ENCODE assay signal across 8 cellular contexts in genomic region chr14:100108042-100108825, GRCh38. TPM values are rescaled to one million over a fixed set of nuclear protein-coding genes. Genes with fewer than 3 reads are reported as not detected.
DNase-seq lines count a peak whose midpoint lies in the region; ATAC-seq and TF ChIP-seq lines count a peak whose summit lies in the region.

No MANE protein-coding gene starts in this region.

- no peaks in the 10 kb centered on the region for H3K36me3 ChIP-seq in smooth muscle cell (ENCODE audit: low read depth)

- ATAC-seq in HG02610 (IDR thresholded peaks at IDR 0.05; ENCODE audit: unreplicated experiment) (peak; percentile 65), HG03097 (IDR thresholded peaks at IDR 0.05; ENCODE audit: low FRiP score, unreplicated experiment) (no peak)

- no peaks in the 10 kb centered on the region for H3K27me3 ChIP-seq in smooth muscle cell (ENCODE audit: low read depth)

- H3F3A ChIP-seq in smooth muscle cell (ENCODE audit: low read depth) = no peaks in the 10 kb centered on the region

- no peak overlapping the region for H3K4me3 ChIP-seq in smooth muscle cell

- H3K9ac ChIP-seq in smooth muscle cell (ENCODE audit: low read depth) = no peak overlapping the region

- H3K9me3 ChIP-seq in smooth muscle cell (replicated peaks; ENCODE audit: low read depth) = no peaks in the 10 kb centered on the region

- peak overlapping the region; percentile 27 for H3K27ac ChIP-seq in smooth muscle cell (ENCODE audit: low read depth)

- H3K4me2 ChIP-seq in smooth muscle cell = peak overlapping the region; percentile 0

- peak; percentile 49 to 78 (median 78) for DNase-seq in NCI-H1417 (lab: John Stamatoyannopoulos, UW)
- DNase-seq in T1000 (lab: John Stamatoyannopoulos, UW) = peak; percentile 39
- peak in 47 of 58 donors; percentile 17 to 84 (median 62) for DNase-seq in anterior cingulate cortex (lab: John Stamatoyannopoulos, UW)
- DNase-seq in hypothalamus (lab: John Stamatoyannopoulos, UW) = peak in 48 of 51 donors; percentile 35 to 86 (median 62)
- DNase-seq in smooth muscle cell (lab: John Stamatoyannopoulos, UW; ENCODE audit: unreplicated experiment) = peak; percentile 51

- peak; percentile 11 for TF ChIP-seq CTCF in GM12801 (IDR thresholded peaks at IDR 0.05; ENCODE audit: extremely low read depth, insufficient read length)
- TF ChIP-seq CTCF in smooth muscle cell (IDR thresholded peaks at IDR 0.05; ENCODE audit: borderline replicate concordance, insufficient read depth, poor library complexity, severe bottlenecking) = peak; percentile 92

- peaks cover 7% of the 10 kb centered on the region for H3K4me1 ChIP-seq in smooth muscle cell (ENCODE audit: low read depth)

- no peak overlapping the region for H2AFZ ChIP-seq in smooth muscle cell (ENCODE audit: low read depth)

- H4K20me1 ChIP-seq in smooth muscle cell (ENCODE audit: low read depth) = no peaks in the 10 kb centered on the region

- 49% methylated on average over 13 of the region's 13 CpGs for WGBS in smooth muscle cell (ENCODE audit: low lambda C conversion rate)

- H3K79me2 ChIP-seq in smooth muscle cell (ENCODE audit: low read depth) = no peaks in the 10 kb centered on the region

RNA-seq across cellular contexts. Expression of gene EVL, which starts 43.0 kb away (rescaled TPM):
- 19.5 and 22.0 TPM in 2 replicates for total RNA-seq in smooth muscle cell
- 26.3 and 31.3 TPM in 2 replicates for polyA plus RNA-seq in smooth muscle cell

RNA-seq across cellular contexts. Expression of gene DEGS2, which starts 51.2 kb away (rescaled TPM):
- 0.40 and 0.45 TPM in 2 replicates for total RNA-seq in smooth muscle cell
- polyA plus RNA-seq in smooth muscle cell = 0.61 and 0.83 TPM in 2 replicates
